ENCODE assay signal across 8 cellular contexts in genomic region chr6:117840541-117840983, GRCh38.
DNase-seq lines count a peak whose midpoint lies in the region; ATAC-seq lines count a peak whose summit lies in the region.

No MANE protein-coding gene starts in this region.

- no peaks in the 10 kb centered on the region for H3K4me1 ChIP-seq in neuronal stem cell (ENCODE audit: control insufficient read depth in 2 of 2, insufficient read depth in 1 of 2, low read depth in 1 of 2, low read length in 2 of 2)

- H2AFZ ChIP-seq in neuronal stem cell (ENCODE audit: low read length), result peak overlapping the region; percentile 70

- no peak overlapping the region for H3K4me3 Mint-ChIP-seq in activated T-cell treated with anti-CD3 and anti-CD28 coated beads, Interleukin-2, amount 50 U/mL, for 72 hours

- no peak overlapping the region for H3K4me3 ChIP-seq in neuronal stem cell (ENCODE audit: low read length in 2 of 2)

- H2BK5ac ChIP-seq in neuronal stem cell (ENCODE audit: low read length), result no peak overlapping the region

- H3K9me3 ChIP-seq in neuronal stem cell (replicated peaks in 1 of 2; ENCODE audit: control insufficient read depth in 2 of 2, insufficient read depth in 1 of 2, low read depth in 1 of 2, low read length in 2 of 2), result no peaks in the 10 kb centered on the region

- no CpG with 5 or more reads among the region's 2 CpGs for WGBS in neuronal stem cell (ENCODE audit: extremely low coverage in 2 of 2, insufficient read length in 2 of 2, insufficient replicate concordance in 1 of 2), 2 donors

- H3K9ac ChIP-seq in neuronal stem cell (ENCODE audit: low read depth, low read length, poor library complexity), result no peak overlapping the region

- H4K91ac ChIP-seq in neuronal stem cell (ENCODE audit: low read depth, low read length, poor library complexity), result no peak overlapping the region

- no peak overlapping the region for H3K14ac ChIP-seq in neuronal stem cell (ENCODE audit: low read length)

- ATAC-seq in HG03095 (IDR thresholded peaks at IDR 0.05; ENCODE audit: unreplicated experiment), result no peak
- no peak for ATAC-seq in activated T-cell treated with anti-CD3 and anti-CD28 coated beads, Interleukin-2, amount 50 U/mL, for 72 hours (replicated peaks in 1 of 2)

- no peak overlapping the region for H3K23ac ChIP-seq in neuronal stem cell (ENCODE audit: low read depth, low read length, poor library complexity)

- H3K27ac Mint-ChIP-seq in activated T-cell treated with anti-CD3 and anti-CD28 coated beads, Interleukin-2, amount 50 U/mL, for 72 hours, result no peak overlapping the region

- H3K4ac ChIP-seq in neuronal stem cell (ENCODE audit: low read length), result no peak overlapping the region

- no peak overlapping the region for H4K8ac ChIP-seq in neuronal stem cell (ENCODE audit: low read depth, low read length)

- H3K4me1 Mint-ChIP-seq in activated T-cell treated with anti-CD3 and anti-CD28 coated beads, Interleukin-2, amount 50 U/mL, for 72 hours (ENCODE audit: low read depth), result no peaks in the 10 kb centered on the region

- H3K79me1 ChIP-seq in neuronal stem cell (ENCODE audit: low read depth, low read length), result no peaks in the 10 kb centered on the region

- H3K27ac ChIP-seq in neuronal stem cell (replicated peaks; ENCODE audit: low read length), result no peak overlapping the region

- DNase-seq in NCI-H1417 (lab: John Stamatoyannopoulos, UW) (peak in 2 of 3 experiments; percentile 48 to 64), NCI-H1417 treated with DMSO at 0.1 percent for 48 hours (lab: John Stamatoyannopoulos, UW) (no peak), NCI-H1694 treated with DMSO at 0.1 percent for 48 hours (lab: John Stamatoyannopoulos, UW) (peak; percentile 43), amniotic epithelial cell (ENCODE audit: low read depth) (peak; percentile 84), neuronal stem cell (ENCODE audit: low spot score) (peak; percentile 47)
- DNase-seq in activated T-cell treated with anti-CD3 and anti-CD28 coated beads, Interleukin-2, amount 50 U/mL, for 72 hours, result no peak
- no peak for DNase-seq in activated T-cell treated with anti-CD3 and anti-CD28 coated beads, Interleukin-2, amount 50 U/mL, for 1 hour

- H2AK5ac ChIP-seq in neuronal stem cell (ENCODE audit: low read depth, low read length), result no peak overlapping the region

- peaks cover 2% of the 10 kb centered on the region in 2 donors for H3K9me3 Mint-ChIP-seq in activated T-cell treated with anti-CD3 and anti-CD28 coated beads, Interleukin-2, amount 50 U/mL, for 72 hours

- no peak overlapping the region for H3K4me2 ChIP-seq in neuronal stem cell (ENCODE audit: insufficient read depth, low read length, poor library complexity, severe bottlenecking)

- H3K27me3 Mint-ChIP-seq in activated T-cell treated with anti-CD3 and anti-CD28 coated beads, Interleukin-2, amount 50 U/mL, for 72 hours (ENCODE audit: low read depth), result no peaks in the 10 kb centered on the region

- no peaks in the 10 kb centered on the region for H3K27me3 ChIP-seq in neuronal stem cell (ENCODE audit: control insufficient read depth in 3 of 3, insufficient read depth in 3 of 3, low read depth in 1 of 3, low read length in 3 of 3)

- H3K18ac ChIP-seq in neuronal stem cell (ENCODE audit: low read length), result no peak overlapping the region

- no peak overlapping the region for H2BK12ac ChIP-seq in neuronal stem cell (ENCODE audit: low read length)

- H2BK120ac ChIP-seq in neuronal stem cell (ENCODE audit: low read depth, low read length), result no peak overlapping the region

- H2BK15ac ChIP-seq in neuronal stem cell (ENCODE audit: low read length), result no peak overlapping the region

- H3K36me3 ChIP-seq in neuronal stem cell (replicated peaks in 1 of 2; ENCODE audit: control insufficient read depth in 2 of 2, insufficient read depth in 2 of 2, low read length in 2 of 2), result no peaks in the 10 kb centered on the region

- H3K36me3 Mint-ChIP-seq in activated T-cell treated with anti-CD3 and anti-CD28 coated beads, Interleukin-2, amount 50 U/mL, for 72 hours (ENCODE audit: insufficient read depth in 2 of 2), result no peaks in the 10 kb centered on the region

Comparison
In these comparisons a context has a peak if more than half of its experiments do, and no peak if none do; other contexts are left out.
1. DNase-seq: peak in NCI-H1417 (2 of 3), NCI-H1694 treated with DMSO at 0.1 percent for 48 hours (single experiment), amniotic epithelial cell (single experiment) and neuronal stem cell (single experiment); none in NCI-H1417 treated with DMSO at 0.1 percent for 48 hours (single experiment), activated T-cell treated with anti-CD3 and anti-CD28 coated beads, Interleukin-2, amount 50 U/mL, for 72 hours (0 of 2) and activated T-cell treated with anti-CD3 and anti-CD28 coated beads, Interleukin-2, amount 50 U/mL, for 1 hour (single experiment).